ENCODE assay signal across 2 cellular contexts in genomic region chr7:25215694-25216335, GRCh38.
TF ChIP-seq lines count a peak whose summit lies in the region.

No MANE protein-coding gene starts in this region.

TF ChIP-seq in K562, 482 proteins besides CTCF, POLR2A, EP300 and RAD21:
- TF ChIP-seq, protein P1, sequence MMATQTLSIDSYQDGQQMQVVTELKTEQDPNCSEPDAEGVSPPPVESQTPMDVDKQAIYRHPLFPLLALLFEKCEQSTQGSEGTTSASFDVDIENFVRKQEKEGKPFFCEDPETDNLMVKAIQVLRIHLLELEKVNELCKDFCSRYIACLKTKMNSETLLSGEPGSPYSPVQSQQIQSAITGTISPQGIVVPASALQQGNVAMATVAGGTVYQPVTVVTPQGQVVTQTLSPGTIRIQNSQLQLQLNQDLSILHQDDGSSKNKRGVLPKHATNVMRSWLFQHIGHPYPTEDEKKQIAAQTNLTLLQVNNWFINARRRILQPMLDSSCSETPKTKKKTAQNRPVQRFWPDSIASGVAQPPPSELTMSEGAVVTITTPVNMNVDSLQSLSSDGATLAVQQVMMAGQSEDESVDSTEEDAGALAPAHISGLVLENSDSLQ (IDR thresholded peaks at IDR 0.05) = 0 out of 2 replicates have a peak, but pooled peaks have one; percentile 11
- TF ChIP-seq CUX1 (CRISPR knock-in tag; IDR thresholded peaks at IDR 0.05) = no peak
- TF ChIP-seq BHLHE40 (IDR thresholded peaks at IDR 0.05; ENCODE audit: low read length) = no peak
- TF ChIP-seq ZNF639 (CRISPR knock-in tag; conservative IDR thresholded peaks at IDR 0.05 in 1 of 2, IDR thresholded peaks at IDR 0.05 in 1 of 2) = no peak
- no peak for TF ChIP-seq ZNF583 (CRISPR knock-in tag; IDR thresholded peaks at IDR 0.05)
- no peak for TF ChIP-seq ZNF655 (CRISPR knock-in tag; IDR thresholded peaks at IDR 0.05)
- TF ChIP-seq POU5F1 (IDR thresholded peaks at IDR 0.05; ENCODE audit: borderline replicate concordance, low read depth, low read length, partially characterized antibody) = no peak
- TF ChIP-seq E2F6 (IDR thresholded peaks at IDR 0.05; ENCODE audit: borderline replicate concordance in 1 of 2, extremely low read depth in 1 of 2, insufficient read depth in 1 of 2, insufficient read length in 1 of 2, low read depth in 1 of 2, low read length in 1 of 2, poor library complexity in 1 of 2, severe bottlenecking in 1 of 2) = no peak
- TF ChIP-seq ZNF589 (CRISPR knock-in tag; IDR thresholded peaks at IDR 0.05; ENCODE audit: low read depth) = no peak

TF ChIP-seq in neural cell, 6 proteins besides CTCF, POLR2A, EP300 and RAD21 (continued from another document):
- no peak for TF ChIP-seq REST (IDR thresholded peaks at IDR 0.05; ENCODE audit: borderline replicate concordance)
- TF ChIP-seq MXI1 (conservative IDR thresholded peaks at IDR 0.05; ENCODE audit: poor library complexity, severe bottlenecking) = no peak
TF ChIP-seq in neural cell: peak in this region for 0.
